10 cellular contexts compared by ENCODE assay signal in the genomic region with DNA sequence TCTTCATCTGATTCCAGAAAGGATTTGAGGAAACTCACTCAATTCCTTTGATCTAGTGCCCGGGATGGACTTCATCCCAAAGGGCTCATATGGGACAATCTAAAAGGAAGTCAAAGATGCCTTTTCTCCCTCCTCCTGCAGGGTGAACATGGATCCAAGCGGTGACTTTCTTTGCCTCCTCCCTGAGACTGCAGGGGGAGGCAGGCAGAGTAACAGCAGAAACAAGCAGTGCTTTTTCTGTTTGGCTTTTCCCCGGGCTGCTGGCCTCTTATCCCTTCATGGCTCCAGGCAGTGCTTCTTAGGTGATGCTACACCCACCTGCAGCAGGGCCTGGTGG. TPM values are rescaled to one million over a fixed set of nuclear protein-coding genes. Genes with fewer than 3 reads are reported as not detected.
DNase-seq lines count a peak whose midpoint lies in the region; ATAC-seq and TF ChIP-seq lines count a peak whose summit lies in the region.
"Had no signal": no experiment of that assay in that cellular context is flagged by ENCODE, and none has a peak within 500 bp of the region (broad histone marks: within the 10 kb centered on the region; RNA-seq: fewer than 3 reads in every experiment).

No MANE protein-coding gene starts in this region.

- no peak for TF ChIP-seq RAD21 in HCT116 (IDR thresholded peaks at IDR 0.05; ENCODE audit: low read depth)

- intact Hi-C loops in HCT116 (cut with micrococcal nuclease) (loop anchor here (2.0 kb wide), 1 partner anchor 19 kb away; no protein-coding TSS in a partner anchor), left lung (cut with DNase I) (no loop called here), left ventricle myocardium inferior (cut with micrococcal nuclease) (loop anchor here (10.0 kb wide), 1 partner anchor 165 kb away; no protein-coding TSS in a partner anchor)
- intact Hi-C loops in activated naive CD4-positive, alpha-beta T cell treated with anti-CD3 and anti-CD28 coated beads for 36 hours (cut with micrococcal nuclease): no loop called here

- H3K27ac Mint-ChIP-seq in activated naive CD4-positive, alpha-beta T cell treated with anti-CD3 and anti-CD28 coated beads for 36 hours: no peak overlapping the region

- peaks cover 13 to 31% of the 10 kb centered on the region in 2 experiments for H3K4me1 ChIP-seq in HCT116 (ENCODE audit: control insufficient read depth in 1 of 2, insufficient read depth in 2 of 2, low read length in 2 of 2)
- H3K4me1 ChIP-seq in left lung: no peaks in the 10 kb centered on the region
- no peaks in the 10 kb centered on the region for H3K4me1 ChIP-seq in left ventricle myocardium inferior
- no peaks in the 10 kb centered on the region for H3K4me1 ChIP-seq in suprapubic skin
- H3K4me1 ChIP-seq: breast epithelium had no signal

- no peaks in the 10 kb centered on the region for H3K9me3 Mint-ChIP-seq in activated naive CD4-positive, alpha-beta T cell treated with anti-CD3 and anti-CD28 coated beads for 36 hours

- RAD21 ChIA-PET in HCT116 (lab: Charles Lee; ENCODE audit: low non-redundant PET in 1 of 2, low total read pairs in 2 of 2, uncharacterized antibody in 2 of 2, unreplicated experiment in 2 of 2): no interaction called here

- no peak overlapping the region for H3K4me2 ChIP-seq in HCT116 (ENCODE audit: low read length)

- H3K4me3 Mint-ChIP-seq in activated naive CD4-positive, alpha-beta T cell treated with anti-CD3 and anti-CD28 coated beads for 36 hours: no peak overlapping the region

- no peaks in the 10 kb centered on the region for H3K36me3 Mint-ChIP-seq in activated naive CD4-positive, alpha-beta T cell treated with anti-CD3 and anti-CD28 coated beads for 36 hours (ENCODE audit: low read depth)

- POLR2A ChIA-PET in HCT116 (lab: Charles Lee): no interaction called here

- CTCF ChIA-PET in HCT116 (lab: Charles Lee): no interaction called here
- CTCF ChIA-PET in activated naive CD4-positive, alpha-beta T cell treated with anti-CD3 and anti-CD28 coated beads for 36 hours (lab: Charles Lee): interaction anchor here (2.1 kb wide), 1 partner anchor 174 kb away, joined by 7 read pairs; no protein-coding TSS in a partner anchor

- H3K27ac ChIP-seq in HCT116 (ENCODE audit: low read depth, low read length) (no peak overlapping the region), WERI-Rb-1 (no peak overlapping the region), left lung (no peak overlapping the region), left ventricle myocardium inferior (replicated peaks) (no peak overlapping the region), suprapubic skin (no peak overlapping the region)
- H3K27ac ChIP-seq: breast epithelium had no signal

- BruUV-seq in HCT116 (replicated peaks; lab: Mats Ljungman, UMichigan): no TSS peak

- TF ChIP-seq POLR2A in HCT116 (IDR thresholded peaks at IDR 0.05; ENCODE audit: borderline replicate concordance, extremely low read depth, insufficient read depth, insufficient read length) (no peak), suprapubic skin (IDR thresholded peaks at IDR 0.05) (no peak)

- no peaks in the 10 kb centered on the region for H3K9me2 ChIP-seq in HCT116 (ENCODE audit: insufficient read depth)

- H3K36me3 ChIP-seq in HCT116 (ENCODE audit: control insufficient read depth in 1 of 2, insufficient read depth in 2 of 2, low read length in 2 of 2) (no peaks in the 10 kb centered on the region), WERI-Rb-1 (no peaks in the 10 kb centered on the region), left lung (no peaks in the 10 kb centered on the region), left ventricle myocardium inferior (no peaks in the 10 kb centered on the region), suprapubic skin (no peaks in the 10 kb centered on the region)
- H3K36me3 ChIP-seq: breast epithelium had no signal

- TF ChIP-seq EP300 in suprapubic skin (IDR thresholded peaks at IDR 0.05): no peak

- WGBS in suprapubic skin: 47% methylated on average over 3 of the region's 3 CpGs

- H3K9ac ChIP-seq in HCT116 (ENCODE audit: low read length): no peak overlapping the region

- TF ChIP-seq CTCF in HCT116 (IDR thresholded peaks at IDR 0.05 in 2 of 3, conservative IDR thresholded peaks at IDR 0.05 in 1 of 3; ENCODE audit: borderline replicate concordance in 1 of 3, insufficient read depth in 1 of 3, low read depth in 2 of 3, low read length in 2 of 3): peak in 1 of 3 experiments; percentile 33; a peak in 2 of 6 replicates
- no peak for TF ChIP-seq CTCF in WERI-Rb-1 (IDR thresholded peaks at IDR 0.05; ENCODE audit: low read depth, low read length)
- no peak for TF ChIP-seq CTCF in left lung (IDR thresholded peaks at IDR 0.05)
- no peak for TF ChIP-seq CTCF in left ventricle myocardium inferior (IDR thresholded peaks at IDR 0.05; ENCODE audit: borderline replicate concordance)
- no peak for TF ChIP-seq CTCF in suprapubic skin (IDR thresholded peaks at IDR 0.05)

- ATAC-seq in HCT116 (peak; percentile 83), left lung (peak; percentile 25)

- DNase-seq in AG20443 (ENCODE audit: low spot score) (peak; percentile 27), HCT116 (ENCODE audit: low read depth, low spot score) (no peak), WERI-Rb-1 (peak; percentile 10), left lung (no peak), left ventricle myocardium inferior (no peak), suprapubic skin (ENCODE audit: low spot score in 2 of 2) (no peak)
- no peak for DNase-seq in stimulated activated CD4-positive, alpha-beta T cell treated with anti-CD3 and anti-CD28 coated beads, Interleukin-4, amount 100 ng/mL, for 24 hours
- DNase-seq in activated naive CD4-positive, alpha-beta T cell treated with anti-CD3 and anti-CD28 coated beads for 36 hours: no peak
- DNase-seq: activated T-cell treated with anti-CD3 and anti-CD28 coated beads, Interleukin-2, amount 50 U/mL, for 1 hour had no signal

- no peaks in the 10 kb centered on the region for H3K9me3 ChIP-seq in HCT116 (ENCODE audit: control insufficient read depth in 1 of 2, insufficient read depth in 1 of 2, low read depth in 1 of 2, low read length in 2 of 2)
- H3K9me3 ChIP-seq in WERI-Rb-1 (ENCODE audit: severe bottlenecking): no peaks in the 10 kb centered on the region
- H3K9me3 ChIP-seq in left lung: no peaks in the 10 kb centered on the region
- no peaks in the 10 kb centered on the region for H3K9me3 ChIP-seq in left ventricle myocardium inferior (replicated peaks)
- H3K9me3 ChIP-seq in suprapubic skin: no peaks in the 10 kb centered on the region
- H3K9me3 ChIP-seq: breast epithelium had no signal

- no peak overlapping the region for H3K4me3 ChIP-seq in HCT116 (replicated peaks in 1 of 2; ENCODE audit: low read depth in 1 of 2, low read length in 2 of 2)
- no peak overlapping the region for H3K4me3 ChIP-seq in WERI-Rb-1 (ENCODE audit: low read depth, low read length)
- no peak overlapping the region for H3K4me3 ChIP-seq in left lung
- H3K4me3 ChIP-seq in left ventricle myocardium inferior: no peak overlapping the region
- H3K4me3 ChIP-seq in suprapubic skin: no peak overlapping the region
- H3K4me3 ChIP-seq: breast epithelium had no signal

- no peaks in the 10 kb centered on the region for H3K79me2 ChIP-seq in HCT116 (ENCODE audit: insufficient read depth, low read length)

- H2AFZ ChIP-seq in HCT116 (ENCODE audit: low read depth, low read length, poor library complexity, severe bottlenecking): peak overlapping the region; percentile 75

- H3K27me3 ChIP-seq in HCT116 (ENCODE audit: insufficient read depth, low read length): no peaks in the 10 kb centered on the region
- no peaks in the 10 kb centered on the region for H3K27me3 ChIP-seq in WERI-Rb-1 (ENCODE audit: insufficient read depth, low read depth, severe bottlenecking)
- peaks cover 0 to 10% of the 10 kb centered on the region in 2 donors for H3K27me3 ChIP-seq in left lung
- peaks cover 22% of the 10 kb centered on the region for H3K27me3 ChIP-seq in left ventricle myocardium inferior (ENCODE audit: low read depth)
- H3K27me3 ChIP-seq in suprapubic skin: no peaks in the 10 kb centered on the region
- H3K27me3 ChIP-seq: breast epithelium had no signal

- H4K20me1 ChIP-seq in HCT116 (ENCODE audit: insufficient read depth): no peaks in the 10 kb centered on the region

- H3K4me1 Mint-ChIP-seq in activated naive CD4-positive, alpha-beta T cell treated with anti-CD3 and anti-CD28 coated beads for 36 hours (ENCODE audit: low read depth): peaks cover 7% of the 10 kb centered on the region

- peaks cover 5% of the 10 kb centered on the region for H3K27me3 Mint-ChIP-seq in activated naive CD4-positive, alpha-beta T cell treated with anti-CD3 and anti-CD28 coated beads for 36 hours (ENCODE audit: low read depth)

TF ChIP-seq in HCT116, 20 proteins besides CTCF, POLR2A, EP300 and RAD21:
- TF ChIP-seq CBX3 (IDR thresholded peaks at IDR 0.05; ENCODE audit: low read depth) (no peak), MAX (IDR thresholded peaks at IDR 0.05) (no peak), SIN3A (IDR thresholded peaks at IDR 0.05; ENCODE audit: low read depth) (no peak), SP1 (IDR thresholded peaks at IDR 0.05; ENCODE audit: low read depth) (no peak), TCF7L2 (IDR thresholded peaks at IDR 0.05; ENCODE audit: borderline replicate concordance, extremely low read depth, insufficient read depth, insufficient read length) (no peak), JUND (IDR thresholded peaks at IDR 0.05) (no peak)

RNA-seq across cellular contexts. Expression of gene DNMBP, which starts 10.0 kb away (rescaled TPM):
- total RNA-seq in HCT116 (2021; ENCODE audit: unreplicated experiment): 60.3 TPM
- polyA plus RNA-seq in HCT116 (2012): 25.2 and 36.2 TPM in 2 replicates
- 10 to 100 TPM; 14.8 to 15.8 TPM for total RNA-seq in left lung
- 7.7 TPM for total RNA-seq in left ventricle myocardium inferior
- total RNA-seq in suprapubic skin: 10 to 100 TPM; 43.4 to 89.6 (median 52.3) TPM
- 1 to 10 TPM; 2.2 to 2.4 TPM for total RNA-seq in activated naive CD4-positive, alpha-beta T cell treated with anti-CD3 and anti-CD28 coated beads for 36 hours

Comparison
In these comparisons a context has a peak if more than half of its experiments do, and no peak if none do; other contexts are left out.
1. DNase-seq: peak in AG20443 (single experiment) and WERI-Rb-1 (single experiment); none in HCT116 (single experiment), left lung (0 of 2), left ventricle myocardium inferior (single experiment), suprapubic skin (0 of 2), stimulated activated CD4-positive, alpha-beta T cell treated with anti-CD3 and anti-CD28 coated beads, Interleukin-4, amount 100 ng/mL, for 24 hours (single experiment) and activated naive CD4-positive, alpha-beta T cell treated with anti-CD3 and anti-CD28 coated beads for 36 hours (single experiment).
2. intact Hi-C loops: an anchor here in HCT116 (2.0 kb wide) and left ventricle myocardium inferior (10.0 kb wide); none called in left lung and activated naive CD4-positive, alpha-beta T cell treated with anti-CD3 and anti-CD28 coated beads for 36 hours.